18 cellular contexts compared by ENCODE assay signal in the genomic region with DNA sequence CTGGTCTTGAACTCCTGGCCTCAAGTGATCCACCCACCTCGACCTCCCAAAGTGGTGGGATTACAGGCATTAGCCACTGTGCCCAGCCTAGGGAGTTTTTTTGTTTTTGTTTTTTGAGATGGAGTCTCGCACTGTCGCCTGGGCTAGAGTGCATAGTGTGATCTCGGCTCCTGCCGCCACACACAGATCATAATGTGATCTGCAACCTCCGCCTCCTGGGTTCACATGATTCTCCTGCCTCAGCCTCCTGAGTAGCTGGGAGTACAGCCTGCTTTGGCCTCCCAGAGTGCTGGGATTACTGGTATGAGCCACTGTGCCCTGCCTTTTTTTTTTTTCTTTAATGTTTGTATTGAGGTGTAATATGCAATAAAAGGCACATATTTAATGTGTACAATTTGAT.
DNase-seq lines count a peak whose midpoint lies in the region; ATAC-seq and TF ChIP-seq lines count a peak whose summit lies in the region.
"Had no signal": no experiment of that assay in that cellular context is flagged by ENCODE, and none has a peak within 500 bp of the region (broad histone marks: within the 10 kb centered on the region; RNA-seq: fewer than 3 reads in every experiment).

No MANE protein-coding gene starts in this region.

- peak overlapping the region; percentile 38 for H3K27ac Mint-ChIP-seq in activated T-helper 1 cell treated with anti-CD3 and anti-CD28 coated beads, Interleukin-12 subunit alpha, Interleukin-12 subunit beta, Interleukin-2, Interleukin-4 antibody, amounts not matched to agents 30 ng/mL and 10 ng/mL and 1 ng/mL, durations not matched to agents 14 hours and 24 hours and 36 hours
- no peak overlapping the region for H3K27ac Mint-ChIP-seq in mesothelial cell of epicardium
- H3K27ac Mint-ChIP-seq: activated naive CD4-positive, alpha-beta T cell treated with anti-CD3 and anti-CD28 coated beads for 36 hours had no signal

- peaks cover 100% of the 10 kb centered on the region for H3K4me1 Mint-ChIP-seq in activated T-helper 1 cell treated with anti-CD3 and anti-CD28 coated beads, Interleukin-12 subunit alpha, Interleukin-12 subunit beta, Interleukin-2, Interleukin-4 antibody, amounts not matched to agents 30 ng/mL and 10 ng/mL and 1 ng/mL, durations not matched to agents 14 hours and 24 hours and 36 hours (ENCODE audit: low read depth)
- H3K4me1 Mint-ChIP-seq in mesothelial cell of epicardium: peaks cover 83% of the 10 kb centered on the region

- H3K9me3 ChIP-seq in mesodermal cell (ENCODE audit: control insufficient read depth, low read length) (no peaks in the 10 kb centered on the region), vagina (no peaks in the 10 kb centered on the region)

- peaks cover 40% of the 10 kb centered on the region for H3K36me3 Mint-ChIP-seq in activated T-helper 1 cell treated with anti-CD3 and anti-CD28 coated beads, Interleukin-12 subunit alpha, Interleukin-12 subunit beta, Interleukin-2, Interleukin-4 antibody, amounts not matched to agents 30 ng/mL and 10 ng/mL and 1 ng/mL, durations not matched to agents 14 hours and 24 hours and 36 hours (ENCODE audit: low read depth)
- no peaks in the 10 kb centered on the region for H3K36me3 Mint-ChIP-seq in mesothelial cell of epicardium

- H3K27me3 ChIP-seq in vagina: no peaks in the 10 kb centered on the region

- ATAC-seq in Right ventricle myocardium superior (ENCODE audit: poor library complexity): no peak
- no peak for ATAC-seq in HG03521 (IDR thresholded peaks at IDR 0.05; ENCODE audit: unreplicated experiment)
- ATAC-seq: left ventricle myocardium superior had no signal

- H3K4me3 Mint-ChIP-seq in activated T-helper 1 cell treated with anti-CD3 and anti-CD28 coated beads, Interleukin-12 subunit alpha, Interleukin-12 subunit beta, Interleukin-2, Interleukin-4 antibody, amounts not matched to agents 30 ng/mL and 10 ng/mL and 1 ng/mL, durations not matched to agents 14 hours and 24 hours and 36 hours: no peak overlapping the region
- no peak overlapping the region for H3K4me3 Mint-ChIP-seq in mesothelial cell of epicardium
- H3K4me3 Mint-ChIP-seq: activated naive CD4-positive, alpha-beta T cell treated with anti-CD3 and anti-CD28 coated beads for 36 hours had no signal

- no peak for TF ChIP-seq POLR2A in vagina (IDR thresholded peaks at IDR 0.05)

- H3K4me3 ChIP-seq in mesodermal cell (ENCODE audit: extremely low read depth, insufficient read depth, low read length, poor library complexity, severe bottlenecking): no peak overlapping the region
- H3K4me3 ChIP-seq in vagina: no peak overlapping the region

- H3K27me3 Mint-ChIP-seq in activated T-helper 1 cell treated with anti-CD3 and anti-CD28 coated beads, Interleukin-12 subunit alpha, Interleukin-12 subunit beta, Interleukin-2, Interleukin-4 antibody, amounts not matched to agents 30 ng/mL and 10 ng/mL and 1 ng/mL, durations not matched to agents 14 hours and 24 hours and 36 hours (ENCODE audit: insufficient read depth): no peaks in the 10 kb centered on the region
- no peaks in the 10 kb centered on the region for H3K27me3 Mint-ChIP-seq in mesothelial cell of epicardium (ENCODE audit: low read depth)

- peak overlapping the region; percentile 92 for H3K27ac ChIP-seq in mesodermal cell (ENCODE audit: low read depth, low read length, severe bottlenecking)
- peak overlapping the region; percentile 48 for H3K27ac ChIP-seq in vagina

- no peaks in the 10 kb centered on the region for H3K9me3 Mint-ChIP-seq in activated T-helper 1 cell treated with anti-CD3 and anti-CD28 coated beads, Interleukin-12 subunit alpha, Interleukin-12 subunit beta, Interleukin-2, Interleukin-4 antibody, amounts not matched to agents 30 ng/mL and 10 ng/mL and 1 ng/mL, durations not matched to agents 14 hours and 24 hours and 36 hours
- H3K9me3 Mint-ChIP-seq in mesothelial cell of epicardium: no peaks in the 10 kb centered on the region
- H3K9me3 Mint-ChIP-seq: activated naive CD4-positive, alpha-beta T cell treated with anti-CD3 and anti-CD28 coated beads for 36 hours had no signal

- 95 to 100% methylated on average over 5 to 6 of the region's 6 CpGs for WGBS in mesodermal cell (ENCODE audit: insufficient coverage in 2 of 2), 2 experiments

- H3K36me3 ChIP-seq in mesodermal cell (ENCODE audit: control insufficient read depth, insufficient read depth, low read length) (no peaks in the 10 kb centered on the region), vagina (no peaks in the 10 kb centered on the region)

- DNase-seq in cardiac septum (ENCODE audit: low spot score) (peak; percentile 65), Right ventricle myocardium superior (no peak), vagina (ENCODE audit: extremely low spot score in 2 of 2) (no peak), NCI-H510A (lab: John Stamatoyannopoulos, UW) (no peak), mesothelial cell of epicardium (ENCODE audit: low spot score in 2 of 2, unreplicated experiment in 2 of 2) (no peak)
- no peak for DNase-seq in activated T-helper 1 cell treated with anti-CD3 and anti-CD28 coated beads, Interleukin-12 subunit alpha, Interleukin-12 subunit beta, Interleukin-2, Interleukin-4 antibody, amounts not matched to agents 30 ng/mL and 10 ng/mL and 1 ng/mL, durations not matched to agents 14 hours and 24 hours and 36 hours (ENCODE audit: low spot score)
- DNase-seq: activated CD8-positive, alpha-beta memory T cell treated with anti-CD3 and anti-CD28 coated beads, Interleukin-2, amount 50 U/mL, for 4 hours; activated naive CD4-positive, alpha-beta T cell treated with anti-CD3 and anti-CD28 coated beads for 36 hours; COR-L47; foreskin fibroblast; Kasumi-1; left ventricle myocardium superior; NCI-H1092; NCI-H2081; NCI-H524; stimulated activated CD4-positive, alpha-beta T cell treated with anti-CD3 and anti-CD28 coated beads, Interleukin-4, amount 100 ng/mL, for 1 hour had no signal

- intact Hi-C loops in cardiac septum (cut with DNase I): no loop called here
- intact Hi-C loops in Right ventricle myocardium superior (cut with DNase I): no loop called here
- intact Hi-C loops in activated T-helper 1 cell treated with anti-CD3 and anti-CD28 coated beads, Interleukin-12 subunit alpha, Interleukin-12 subunit beta, Interleukin-2, Interleukin-4 antibody, amounts not matched to agents 30 ng/mL and 10 ng/mL and 1 ng/mL, durations not matched to agents 14 hours and 24 hours and 36 hours (cut with micrococcal nuclease): no loop called here
- intact Hi-C loops in vagina (cut with DNase I): no loop called here

- TF ChIP-seq CTCF in vagina (IDR thresholded peaks at IDR 0.05): no peak
- no peak for TF ChIP-seq CTCF in mesothelial cell of epicardium (IDR thresholded peaks at IDR 0.05; ENCODE audit: unreplicated experiment)

- H3K4me1 ChIP-seq in mesodermal cell (ENCODE audit: control insufficient read depth, insufficient read depth, low read length, poor library complexity, severe bottlenecking) (peaks cover 83% of the 10 kb centered on the region), vagina (peaks cover 100% of the 10 kb centered on the region)
